Comparison of ENCODE assay signal across 18 cellular contexts in genomic region chr14:68730811-68731425, GRCh38.
DNase-seq lines count a peak whose midpoint lies in the region; ATAC-seq and TF ChIP-seq lines count a peak whose summit lies in the region.
"Had no signal": no experiment of that assay in that cellular context is flagged by ENCODE, and none has a peak within 500 bp of the region (broad histone marks: within the 10 kb centered on the region; RNA-seq: fewer than 3 reads in every experiment).

No MANE protein-coding gene starts in this region.

- intact Hi-C loops in heart right ventricle (cut with DNase I): loop anchor here in 3 of 10 donors (5.0 kb wide), 3 partner anchors 51 to 61 kb away; partner anchors contain the start of gene ZFP36L1 (in 1 of the 3)
- intact Hi-C loops in PC-3 (cut with micrococcal nuclease): no loop called here

- 42 to 47% methylated on average over 8 of the region's 8 CpGs for WGBS in heart right ventricle, 2 donors

- no peak overlapping the region for H3K4me2 ChIP-seq in PC-3 (ENCODE audit: low read length)

- H2AFZ ChIP-seq in PC-3 (ENCODE audit: low read length): no peak overlapping the region

- H3K27ac ChIP-seq in CD4-positive, CD25-positive, alpha-beta regulatory T cell (ENCODE audit: insufficient read depth, low read length, poor library complexity, severe bottlenecking): no peak overlapping the region
- peak overlapping the region in 9 of 10 donors; percentile 32 to 79 (median 69) for H3K27ac ChIP-seq in heart right ventricle
- H3K27ac ChIP-seq in PC-3 (ENCODE audit: low read length): no peak overlapping the region
- H3K27ac ChIP-seq: colonic mucosa had no signal

- peaks cover 25 to 78% (median 46%) of the 10 kb centered on the region in 4 donors for H3K4me1 Mint-ChIP-seq in CD4-positive, CD25-positive, alpha-beta regulatory T cell
- peaks cover 85% of the 10 kb centered on the region for H3K4me1 Mint-ChIP-seq in neural crest cell
- H3K4me1 Mint-ChIP-seq in chondrocyte (ENCODE audit: low read depth): peaks cover 5% of the 10 kb centered on the region

- no TSS peak for BruUV-seq in PC-3 (replicated peaks; lab: Mats Ljungman, UMichigan)

- H3K9me3 Mint-ChIP-seq in CD4-positive, CD25-positive, alpha-beta regulatory T cell: peaks cover 0 to under 1% (median 0%) of the 10 kb centered on the region in 7 donors
- peaks cover 3% of the 10 kb centered on the region for H3K9me3 Mint-ChIP-seq in neural crest cell
- peaks cover 2% of the 10 kb centered on the region for H3K9me3 Mint-ChIP-seq in chondrocyte (ENCODE audit: low read depth)
- H3K9me3 Mint-ChIP-seq: HFFc6 had no signal

- no peaks in the 10 kb centered on the region for H3K27me3 ChIP-seq in CD4-positive, CD25-positive, alpha-beta regulatory T cell (ENCODE audit: control insufficient read depth, insufficient read depth, low read length)
- H3K27me3 ChIP-seq in heart right ventricle (no peaks in the 10 kb centered on the region), PC-3 (ENCODE audit: low read length) (no peaks in the 10 kb centered on the region)
- H3K27me3 ChIP-seq: colonic mucosa, stomach had no signal

- peak overlapping the region; percentile 32 to 88 (median 82) for H3K27ac Mint-ChIP-seq in CD4-positive, CD25-positive, alpha-beta regulatory T cell
- H3K27ac Mint-ChIP-seq in neural crest cell (ENCODE audit: unreplicated experiment): peak overlapping the region; percentile 93
- H3K27ac Mint-ChIP-seq in chondrocyte (ENCODE audit: unreplicated experiment): no peak overlapping the region
- H3K27ac Mint-ChIP-seq: HFFc6 had no signal

- H3K4me1 ChIP-seq in CD4-positive, CD25-positive, alpha-beta regulatory T cell (ENCODE audit: control insufficient read depth, insufficient read depth, low read length, poor library complexity, severe bottlenecking): peaks cover 50% of the 10 kb centered on the region
- H3K4me1 ChIP-seq in heart right ventricle (peaks cover 14 to 79% (median 68%) of the 10 kb centered on the region in 9 donors), PC-3 (ENCODE audit: insufficient read depth, low read length) (no peaks in the 10 kb centered on the region)
- H3K4me1 ChIP-seq: colonic mucosa had no signal

- TF ChIP-seq CTCF in heart right ventricle (IDR thresholded peaks at IDR 0.05) (no peak), neural crest cell (conservative IDR thresholded peaks at IDR 0.05) (no peak), PC-3 (conservative IDR thresholded peaks at IDR 0.05; ENCODE audit: low read depth, low read length) (no peak), GM20000 (IDR thresholded peaks at IDR 0.05; ENCODE audit: extremely low read depth, missing control alignments) (no peak), chondrocyte (IDR thresholded peaks at IDR 0.05) (no peak)

- H3K27me3 Mint-ChIP-seq in CD4-positive, CD25-positive, alpha-beta regulatory T cell: no peaks in the 10 kb centered on the region
- H3K27me3 Mint-ChIP-seq in neural crest cell (ENCODE audit: low read depth) (no peaks in the 10 kb centered on the region), chondrocyte (ENCODE audit: low read depth) (peaks cover 4% of the 10 kb centered on the region)

- ATAC-seq in CD4-positive, CD25-positive, alpha-beta regulatory T cell (ENCODE audit: low read depth in 2 of 2): no peak
- ATAC-seq in heart right ventricle (peak in 4 of 8 donors; percentile 1 to 35 (median 8)), PC-3 (no peak), HG02610 (IDR thresholded peaks at IDR 0.05; ENCODE audit: unreplicated experiment) (no peak)
- ATAC-seq: left lobe of liver had no signal

- no peak overlapping the region for H3K4me3 ChIP-seq in CD4-positive, CD25-positive, alpha-beta regulatory T cell (ENCODE audit: low read depth, low read length)
- H3K4me3 ChIP-seq in heart right ventricle: no peak overlapping the region
- H3K4me3 ChIP-seq in PC-3 (ENCODE audit: low read length): no peak overlapping the region
- H3K4me3 ChIP-seq: colonic mucosa, stomach had no signal

- no peaks in the 10 kb centered on the region for H3F3A ChIP-seq in PC-3 (ENCODE audit: low read length, unreplicated experiment)

- no peaks in the 10 kb centered on the region for H4K20me1 ChIP-seq in PC-3 (ENCODE audit: low read length)

- no peak for DNase-seq in CD4-positive, CD25-positive, alpha-beta regulatory T cell
- peak; percentile 40 for DNase-seq in SK-N-DZ (ENCODE audit: low spot score)
- no peak for DNase-seq in heart right ventricle
- DNase-seq in neural crest cell (ENCODE audit: low read depth, low spot score): peak; percentile 70
- no peak for DNase-seq in PC-3
- no peak for DNase-seq in GM20000 (ENCODE audit: low spot score)
- no peak for DNase-seq in chondrocyte (ENCODE audit: low spot score)
- DNase-seq: activated CD8-positive, alpha-beta memory T cell treated with anti-CD3 and anti-CD28 coated beads for 24 hours; activated naive CD4-positive, alpha-beta T cell treated with anti-CD3 and anti-CD28 coated beads, Interleukin-2, amount 50 U/mL, for 16 hours; AML-193; colonic mucosa; HFFc6; NCI-H2081 treated with DMSO at 0.1 percent for 48 hours; stimulated activated CD4-positive, alpha-beta T cell treated with anti-CD3 and anti-CD28 coated beads, Interleukin-4, amount 100 ng/mL, for 24 hours; stomach; T-helper 9 cell had no signal

- POLR2A ChIA-PET in PC-3 (lab: Charles Lee; ENCODE audit: unreplicated experiment): no interaction called here

- no peaks in the 10 kb centered on the region for H3K79me2 ChIP-seq in PC-3 (ENCODE audit: low read length)

- no peak overlapping the region for H3K9ac ChIP-seq in PC-3 (ENCODE audit: low read length)

- no peaks in the 10 kb centered on the region for H3K36me3 Mint-ChIP-seq in CD4-positive, CD25-positive, alpha-beta regulatory T cell
- H3K36me3 Mint-ChIP-seq in neural crest cell (ENCODE audit: low read depth) (peaks cover 3% of the 10 kb centered on the region), chondrocyte (ENCODE audit: low read depth) (no peaks in the 10 kb centered on the region)

- CTCF ChIA-PET in PC-3 (lab: Charles Lee): no interaction called here

- no peaks in the 10 kb centered on the region for H3K9me3 ChIP-seq in CD4-positive, CD25-positive, alpha-beta regulatory T cell (ENCODE audit: control insufficient read depth in 2 of 2, low read length in 2 of 2)
- H3K9me3 ChIP-seq in heart right ventricle (no peaks in the 10 kb centered on the region), PC-3 (ENCODE audit: low read length) (no peaks in the 10 kb centered on the region)
- H3K9me3 ChIP-seq: colonic mucosa, stomach had no signal

- H3K9me2 ChIP-seq in PC-3 (replicated peaks; ENCODE audit: low read length): no peaks in the 10 kb centered on the region

- no peaks in the 10 kb centered on the region for H3K36me3 ChIP-seq in CD4-positive, CD25-positive, alpha-beta regulatory T cell (ENCODE audit: control insufficient read depth, insufficient read depth, low read length)
- H3K36me3 ChIP-seq in heart right ventricle: no peaks in the 10 kb centered on the region
- no peaks in the 10 kb centered on the region for H3K36me3 ChIP-seq in PC-3 (ENCODE audit: low read depth, low read length)
- H3K36me3 ChIP-seq: colonic mucosa, stomach had no signal

- peak overlapping the region in 1 of 4 donors; percentile 64 for H3K4me3 Mint-ChIP-seq in CD4-positive, CD25-positive, alpha-beta regulatory T cell
- H3K4me3 Mint-ChIP-seq in neural crest cell (peak overlapping the region; percentile 58), chondrocyte (ENCODE audit: unreplicated experiment) (no peak overlapping the region)
- H3K4me3 Mint-ChIP-seq: HFFc6 had no signal

Comparison
In these comparisons a context has a peak if more than half of its experiments do, and no peak if none do; other contexts are left out.
1. DNase-seq: peak in SK-N-DZ (single experiment) and neural crest cell (single experiment); none in CD4-positive, CD25-positive, alpha-beta regulatory T cell (0 of 3), heart right ventricle (0 of 2), PC-3 (single experiment), GM20000 (single experiment) and chondrocyte (single experiment).
2. H3K27ac ChIP-seq: peak in heart right ventricle (9 of 10); none in CD4-positive, CD25-positive, alpha-beta regulatory T cell (single experiment) and PC-3 (single experiment).